8 cellular contexts compared by ENCODE assay signal in the genomic region with DNA sequence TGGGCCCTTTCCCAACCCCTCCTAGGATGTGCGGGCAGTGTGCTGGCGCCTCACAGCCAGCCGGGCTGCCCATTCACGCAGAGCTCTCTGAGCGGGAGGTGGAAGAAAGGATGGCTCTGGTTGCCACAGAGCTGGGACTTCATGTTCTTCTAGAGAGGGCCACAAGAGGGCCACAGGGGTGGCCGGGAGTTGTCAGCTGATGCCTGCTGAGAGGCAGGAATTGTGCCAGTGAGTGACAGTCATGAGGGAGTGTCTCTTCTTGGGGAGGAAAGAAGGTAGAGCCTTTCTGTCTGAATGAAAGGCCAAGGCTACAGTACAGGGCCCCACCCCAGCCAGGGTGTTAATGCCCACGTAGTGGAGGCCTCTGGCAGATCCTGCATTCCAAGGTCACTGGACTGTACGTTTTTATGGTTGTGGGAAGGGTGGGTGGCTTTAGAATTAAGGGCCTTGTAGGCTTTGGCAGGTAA. TPM values are rescaled to one million over a fixed set of nuclear protein-coding genes. Genes with fewer than 3 reads are reported as not detected.
DNase-seq lines count a peak whose midpoint lies in the region; ATAC-seq and TF ChIP-seq lines count a peak whose summit lies in the region.

No MANE protein-coding gene starts in this region.

- no peak overlapping the region for H2AFZ ChIP-seq in OCI-LY7 (ENCODE audit: low read length)

- H3K9me2 ChIP-seq in OCI-LY7 (ENCODE audit: insufficient read depth, low read length): no peaks in the 10 kb centered on the region

- peak; percentile 94 for ATAC-seq in left lobe of liver

- H3K27ac Mint-ChIP-seq in type B pancreatic cell: peak overlapping the region; percentile 68

- CTCF ChIA-PET in OCI-LY7 (lab: Charles Lee; ENCODE audit: unreplicated experiment): interaction anchor here (0.7 kb wide), 1 partner anchor 8 kb away, joined by 3 read pairs; no protein-coding TSS in a partner anchor

- no peak overlapping the region for H3K4me3 ChIP-seq in OCI-LY7 (ENCODE audit: low read depth, low read length, poor library complexity, severe bottlenecking)

- TF ChIP-seq CTCF in OCI-LY7 (conservative IDR thresholded peaks at IDR 0.05; ENCODE audit: low read length) (peak; percentile 64), type B pancreatic cell (conservative IDR thresholded peaks at IDR 0.05) (peak; percentile 71)

- no peaks in the 10 kb centered on the region for H4K20me1 ChIP-seq in OCI-LY7 (ENCODE audit: insufficient read depth, low read length)

- no peaks in the 10 kb centered on the region for H3K9me3 ChIP-seq in OCI-LY7 (ENCODE audit: low read length)

- H3K36me3 ChIP-seq in OCI-LY7 (ENCODE audit: insufficient read depth, low read length): 0 out of 2 replicates have a peak, but pooled peaks cover 1% of the 10 kb centered on the region

- POLR2A ChIA-PET in OCI-LY7 (lab: Charles Lee): no interaction called here

- peaks cover 43% of the 10 kb centered on the region for H3K4me1 Mint-ChIP-seq in type B pancreatic cell (ENCODE audit: unreplicated experiment)

- H3K4me1 ChIP-seq in OCI-LY7 (ENCODE audit: insufficient read depth, low read length, poor library complexity, severe bottlenecking): no peaks in the 10 kb centered on the region

- H3K27ac ChIP-seq in OCI-LY7 (ENCODE audit: low read depth, low read length, poor library complexity, severe bottlenecking): no peak overlapping the region

- no peaks in the 10 kb centered on the region for H3K27me3 Mint-ChIP-seq in type B pancreatic cell

- intact Hi-C loops in OCI-LY7 (cut with micrococcal nuclease; ENCODE audit: unreplicated experiment): no loop called here

- DNase-seq in Daoy (ENCODE audit: low read depth) (peak; percentile 69), HuH-7 (ENCODE audit: low spot score) (peak; percentile 95), OCI-LY7 (ENCODE audit: low spot score) (peak; percentile 44), cerebellar nuclear complex (lab: John Stamatoyannopoulos, UW) (peak; percentile 55 to 88), left lobe of liver (ENCODE audit: low spot score) (peak; percentile 76), type B pancreatic cell (ENCODE audit: extremely low spot score, unreplicated experiment) (no peak), NCI-H1092 (lab: John Stamatoyannopoulos, UW) (no peak), activated gamma-delta T cell (lab: John Stamatoyannopoulos, UW) (no peak)

- no peak overlapping the region for H3K4me2 ChIP-seq in OCI-LY7 (ENCODE audit: low read length)

- H3K4me3 Mint-ChIP-seq in type B pancreatic cell: no peak overlapping the region

- H3K9me3 Mint-ChIP-seq in type B pancreatic cell: no peaks in the 10 kb centered on the region

- H3K79me2 ChIP-seq in OCI-LY7 (ENCODE audit: insufficient read depth, low read depth, low read length): no peaks in the 10 kb centered on the region

- H3K36me3 Mint-ChIP-seq in type B pancreatic cell: peaks cover 13% of the 10 kb centered on the region

- no TSS peak for BruUV-seq in OCI-LY7 (replicated peaks; lab: Mats Ljungman, UMichigan)

RNA-seq across cellular contexts. Expression of a gene that starts 8.3 kb away (rescaled TPM):
- 23.7 and 28.0 TPM in 2 replicates for total RNA-seq in Daoy (2014; rRNA removed; shearing (Covaris generic))
- total RNA-seq in OCI-LY7 (2014; rRNA removed; shearing (Covaris generic)): 3.8 and 5.2 TPM in 2 replicates
- total RNA-seq in OCI-LY7 (2022): 3.7 and 4.2 TPM in 2 replicates
- total RNA-seq in left lobe of liver: 2.5 TPM
- total RNA-seq in type B pancreatic cell (ENCODE audit: low replicate concordance): 13.2 and 18.3 TPM in 2 replicates

RNA-seq across cellular contexts. Expression of a gene that starts 15.7 kb away (rescaled TPM):
- 3.5 and 4.7 TPM in 2 replicates for total RNA-seq in Daoy (2014; rRNA removed; shearing (Covaris generic))
- 4.2 and 8.5 TPM in 2 replicates for total RNA-seq in OCI-LY7 (2014; rRNA removed; shearing (Covaris generic))
- total RNA-seq in OCI-LY7 (2022): 14.2 and 15.0 TPM in 2 replicates
- total RNA-seq in left lobe of liver: 4.8 TPM
- 10.8 and 24.9 TPM in 2 replicates for total RNA-seq in type B pancreatic cell (ENCODE audit: low replicate concordance)

RNA-seq across cellular contexts. Expression of a gene that starts 15.8 kb away (rescaled TPM):
- total RNA-seq in Daoy (2014; rRNA removed; shearing (Covaris generic)): 265 and 371 TPM in 2 replicates
- 62.5 and 85.8 TPM in 2 replicates for total RNA-seq in OCI-LY7 (2014; rRNA removed; shearing (Covaris generic))
- 73.0 and 80.1 TPM in 2 replicates for total RNA-seq in OCI-LY7 (2022)
- total RNA-seq in left lobe of liver: 33.9 TPM
- total RNA-seq in type B pancreatic cell (ENCODE audit: low replicate concordance): 87.8 and 90.5 TPM in 2 replicates

RNA-seq across cellular contexts. Expression of a gene that starts 31.3 kb away (rescaled TPM):
- total RNA-seq in Daoy (2014; rRNA removed; shearing (Covaris generic)): 320 and 355 TPM in 2 replicates
- 245 and 293 TPM in 2 replicates for total RNA-seq in OCI-LY7 (2014; rRNA removed; shearing (Covaris generic))
- 350 and 412 TPM in 2 replicates for total RNA-seq in OCI-LY7 (2022)
- 341 TPM for total RNA-seq in left lobe of liver
- total RNA-seq in type B pancreatic cell (ENCODE audit: low replicate concordance): 371 and 432 TPM in 2 replicates

RNA-seq across cellular contexts. Expression of a gene that starts 32.3 kb away (rescaled TPM):
- not detected in 2 replicates for total RNA-seq in Daoy (2014; rRNA removed; shearing (Covaris generic))
- not detected in 2 replicates for total RNA-seq in OCI-LY7 (2014; rRNA removed; shearing (Covaris generic))
- not detected in 2 replicates for total RNA-seq in OCI-LY7 (2022)
- total RNA-seq in left lobe of liver: 8.5 TPM
- total RNA-seq in type B pancreatic cell (ENCODE audit: low replicate concordance): 0.41 and 0.52 TPM in 2 replicates

Comparison
In these comparisons a context has a peak if more than half of its experiments do, and no peak if none do; other contexts are left out.
1. DNase-seq: peak in Daoy (single experiment), HuH-7 (single experiment), OCI-LY7 (single experiment), cerebellar nuclear complex (2 of 2) and left lobe of liver (single experiment); none in type B pancreatic cell (single experiment), NCI-H1092 (single experiment) and activated gamma-delta T cell (single experiment).